In genomic region chr19:17951151-17952040, GRCh38 we compare ENCODE assay signal across 11 cellular contexts. TPM values are rescaled to one million over a fixed set of nuclear protein-coding genes. Genes with fewer than 3 reads are reported as not detected.
DNase-seq lines count a peak whose midpoint lies in the region; ATAC-seq, FAIRE-seq and TF ChIP-seq lines count a peak whose summit lies in the region.
"Had no signal": no experiment of that assay in that cellular context is flagged by ENCODE, and none has a peak within 500 bp of the region (broad histone marks: within the 10 kb centered on the region; RNA-seq: fewer than 3 reads in every experiment).

No MANE protein-coding gene starts in this region.

- no peaks in the 10 kb centered on the region for H4K20me1 ChIP-seq in GM12878 (ENCODE audit: control insufficient read depth, insufficient read depth)

- H3K9me3 ChIP-seq in HUES48 (ENCODE audit: control insufficient read depth, insufficient read depth, low read length) (no peaks in the 10 kb centered on the region), GM12878 (replicated peaks; ENCODE audit: control insufficient read depth, insufficient read depth, low read length) (no peaks in the 10 kb centered on the region), neuronal stem cell (replicated peaks in 1 of 2; ENCODE audit: control insufficient read depth in 2 of 2, insufficient read depth in 1 of 2, low read depth in 1 of 2, low read length in 2 of 2) (no peaks in the 10 kb centered on the region)

- H2BK120ac ChIP-seq in neuronal stem cell (ENCODE audit: low read depth, low read length), result no peak overlapping the region

- no peak overlapping the region for H3K14ac ChIP-seq in neuronal stem cell (ENCODE audit: low read length)

- RAD21 ChIA-PET in GM12878 (lab: Charles Lee; ENCODE audit: unreplicated experiment), result interaction anchor here (1.9 to 2.7 kb wide), 3 partner anchors 45 to 92 kb away, joined by 5 to 14 read pairs (median 5); partner anchors contain the start of gene RPL18A

- peak overlapping the region; percentile 97 for H2AK5ac ChIP-seq in neuronal stem cell (ENCODE audit: low read depth, low read length)

- H2AFZ ChIP-seq in GM12878 (ENCODE audit: control insufficient read depth, low read depth, low read length) (no peak overlapping the region), neuronal stem cell (ENCODE audit: low read length) (peak overlapping the region; percentile 93)

- H2BK12ac ChIP-seq in neuronal stem cell (ENCODE audit: low read length), result no peak overlapping the region

- no peak for TF ChIP-seq RAD21 in GM12878 (IDR thresholded peaks at IDR 0.05; ENCODE audit: insufficient read depth, low read depth, low read length)

- H3K4me1 ChIP-seq in HUES48 (ENCODE audit: control insufficient read depth, insufficient read depth, low read length) (peaks cover 26% of the 10 kb centered on the region), GM12878 (ENCODE audit: control insufficient read depth, insufficient read depth, low read length) (peaks cover 45% of the 10 kb centered on the region), neuronal stem cell (ENCODE audit: control insufficient read depth in 2 of 2, insufficient read depth in 1 of 2, low read depth in 1 of 2, low read length in 2 of 2) (peaks cover 38 to 51% of the 10 kb centered on the region in 2 donors)

- no peak for TF ChIP-seq EP300 in GM12878 (IDR thresholded peaks at IDR 0.05; ENCODE audit: borderline replicate concordance in 1 of 2, control insufficient read depth in 1 of 2, low read depth in 2 of 2, low read length in 2 of 2)

- POLR2A ChIA-PET in GM12878 (lab: Charles Lee), result interaction anchor here (0.7 to 2.9 kb wide), 3 partner anchors 18 to 375 kb away, joined by 3 to 14 read pairs (median 5); partner anchors contain the start of gene CCDC124
- POLR2A ChIA-PET in RWPE1 (lab: Yijun Ruan, JAX; ENCODE audit: low non-redundant PET), result interaction anchor here (0.5 kb wide), 1 partner anchor 481 kb away, joined by 3 read pairs; the partner anchor contains the start of gene SLC27A1

- no peaks in the 10 kb centered on the region for H3K79me1 ChIP-seq in neuronal stem cell (ENCODE audit: low read depth, low read length)

- H2BK5ac ChIP-seq in neuronal stem cell (ENCODE audit: low read length), result peak overlapping the region; percentile 30

- H3K4me2 ChIP-seq in GM12878 (ENCODE audit: control insufficient read depth, insufficient read depth), result peak overlapping the region; percentile 92
- peak overlapping the region; percentile 66 for H3K4me2 ChIP-seq in neuronal stem cell (ENCODE audit: insufficient read depth, low read length, poor library complexity, severe bottlenecking)

- intact Hi-C loops in GM12878 (cut with micrococcal nuclease; ENCODE audit: unreplicated experiment), result no loop called here

- H4K91ac ChIP-seq in neuronal stem cell (ENCODE audit: low read depth, low read length, poor library complexity), result no peak overlapping the region

- TF ChIP-seq POLR2A in GM12878 (IDR thresholded peaks at IDR 0.05; ENCODE audit: low read depth, low read length), result no peak

- H3K27ac ChIP-seq in HUES48 (ENCODE audit: low read depth, low read length) (peak overlapping the region; percentile 45), GM12878 (ENCODE audit: control insufficient read depth, insufficient read depth) (no peak overlapping the region), neuronal stem cell (replicated peaks; ENCODE audit: low read length) (no peak overlapping the region), RWPE1 (no peak overlapping the region)

- DNase-seq in NCI-H2227 (lab: John Stamatoyannopoulos, UW; ENCODE audit: unreplicated experiment), result peak; percentile 46
- DNase-seq in NCI-H2227 treated with DMSO at 0.1 percent for 48 hours (lab: John Stamatoyannopoulos, UW), result no peak
- DNase-seq in GM12878 (ENCODE audit: low read depth, low spot score), result no peak
- no peak for DNase-seq in neuronal stem cell (ENCODE audit: low spot score)
- DNase-seq in GM03348 (ENCODE audit: low spot score), result no peak
- DNase-seq in RWPE1 (ENCODE audit: low spot score), result no peak
- DNase-seq in NCI-H345 treated with DMSO at 0.1 percent for 48 hours (lab: John Stamatoyannopoulos, UW; ENCODE audit: unreplicated experiment), result no peak
- DNase-seq: Kasumi-1, left cardiac atrium, SHP77 treated with DMSO at 0.1 percent for 48 hours had no signal

- no peak for FAIRE-seq in GM12878 (lab: Jason Lieb, UNC)

- TF ChIP-seq CTCF in GM12878 (IDR thresholded peaks at IDR 0.05 in 2 of 3, conservative IDR thresholded peaks at IDR 0.05 in 1 of 3; ENCODE audit: control insufficient read depth in 2 of 3, extremely low read depth in 1 of 3, insufficient read depth in 1 of 3, low read depth in 3 of 3, low read length in 3 of 3) (no peak), RWPE1 (conservative IDR thresholded peaks at IDR 0.05; ENCODE audit: low read depth) (no peak)

- peak overlapping the region; percentile 85 for H3K18ac ChIP-seq in neuronal stem cell (ENCODE audit: low read length)

- peak overlapping the region; percentile 100 for H2BK15ac ChIP-seq in neuronal stem cell (ENCODE audit: low read length)

- no peak overlapping the region for H4K8ac ChIP-seq in neuronal stem cell (ENCODE audit: low read depth, low read length)

- H3K4ac ChIP-seq in neuronal stem cell (ENCODE audit: low read length), result no peak overlapping the region

- CTCF ChIA-PET in GM12878 (lab: Yijun Ruan, JAX), result interaction anchor here (1.1 to 1.3 kb wide), 3 partner anchors 13 to 50 kb away, joined by 3 to 4 read pairs (median 4); no protein-coding TSS in a partner anchor
- CTCF ChIA-PET in RWPE1 (lab: Yijun Ruan, JAX), result interaction anchor here (0.6 to 1.0 kb wide), 4 partner anchors 10 to 1030 kb away, joined by 3 to 4 read pairs (median 3); no protein-coding TSS in a partner anchor

- peak overlapping the region; percentile 95 for H3K23ac ChIP-seq in neuronal stem cell (ENCODE audit: low read depth, low read length, poor library complexity)

- H3K9ac ChIP-seq in HUES48 (ENCODE audit: low read depth, low read length) (no peak overlapping the region), GM12878 (ENCODE audit: control insufficient read depth, insufficient read depth, low read length) (no peak overlapping the region; the same call in 1 of the 2 replicates), neuronal stem cell (ENCODE audit: low read depth, low read length, poor library complexity) (peak overlapping the region; percentile 60)

- SMC1A ChIA-PET in GM12878 (lab: Charles Lee; ENCODE audit: uncharacterized antibody, unreplicated experiment), result no interaction called here

- H3K36me3 ChIP-seq in HUES48 (ENCODE audit: control insufficient read depth, insufficient read depth, low read length) (no peaks in the 10 kb centered on the region), GM12878 (ENCODE audit: control insufficient read depth in 2 of 2, insufficient read depth in 2 of 2, low read length in 1 of 2) (no peaks in the 10 kb centered on the region), neuronal stem cell (replicated peaks in 1 of 2; ENCODE audit: control insufficient read depth in 2 of 2, insufficient read depth in 2 of 2, low read length in 2 of 2) (no peaks in the 10 kb centered on the region)

- 0% methylated on average over 32 of the region's 35 CpGs for WGBS in GM12878 (ENCODE audit: insufficient coverage, insufficient replicate concordance, low lambda C conversion rate, missing lambda C conversion rate)
- WGBS in neuronal stem cell (ENCODE audit: extremely low coverage in 2 of 2, insufficient read length in 2 of 2, insufficient replicate concordance in 1 of 2), 2 donors, result no CpG with 5 or more reads among the region's 35 CpGs

- in situ Hi-C loops in GM12878 (cut with MboI), result no loop called here

- BruUV-seq in GM12878 (replicated peaks; lab: Mats Ljungman, UMichigan), result no TSS peak

- peaks cover 58% of the 10 kb centered on the region for H3K27me3 ChIP-seq in HUES48 (ENCODE audit: control insufficient read depth, insufficient read depth, low read length)
- peaks cover 10 to 11% of the 10 kb centered on the region in 2 experiments for H3K27me3 ChIP-seq in GM12878 (replicated peaks in 1 of 2; ENCODE audit: control insufficient read depth in 2 of 2, insufficient read depth in 2 of 2, low read length in 1 of 2)
- peaks cover 15 to 57% (median 31%) of the 10 kb centered on the region in 3 experiments for H3K27me3 ChIP-seq in neuronal stem cell (ENCODE audit: control insufficient read depth in 3 of 3, insufficient read depth in 3 of 3, low read depth in 1 of 3, low read length in 3 of 3)

- ATAC-seq in GM12878, result peak; percentile 53
- ATAC-seq: left cardiac atrium had no signal

- H3K79me2 ChIP-seq in GM12878 (ENCODE audit: control insufficient read depth, insufficient read depth, low read length), result no peaks in the 10 kb centered on the region

- peak overlapping the region; percentile 60 for H3K4me3 ChIP-seq in HUES48 (ENCODE audit: low read depth, low read length)
- H3K4me3 ChIP-seq in GM12878, result peak overlapping the region; percentile 74
- H3K4me3 ChIP-seq in neuronal stem cell (ENCODE audit: low read length in 2 of 2), result peak overlapping the region; percentile 22 to 71

RNA-seq across cellular contexts. Expression of gene KCNN1, which starts 15.5 kb away (rescaled TPM):
- 12.0 and 14.7 TPM in 2 replicates for total RNA-seq in GM12878 (2013; cell fraction: nucleolus; rRNA removed)
- total RNA-seq in GM12878 (2014; rRNA removed) (0.40 and 0.60 TPM in 2 replicates), GM12878 (2014; rRNA removed; fragmentation: Illumina TruSeq; extraction: Trizol) (0.09 and 0.14 TPM in 2 replicates), GM12878 (2021) (0.43 and 0.87 TPM in 2 replicates)
- polyA plus RNA-seq in GM12878 (2011; ENCODE audit: low read depth), result 0.64 TPM
- polyA plus RNA-seq in GM12878 (2011; rRNA removed) (0.45 and 0.95 TPM in 2 replicates), GM12878 (2014; fragmentation: Illumina TruSeq; extraction: Trizol) (0.04 and 0.10 TPM in 2 replicates), GM12878 (2014; fragmentation: Nextera tagmentation; extraction: Ambion mirVana) (under 1 TPM in 1 of 2 experiments, not detected in 1; 0.02 TPM), GM12878 (2014; rRNA removed) (0.13 and 0.31 TPM in 2 replicates), GM12878 (2016; fragmentation: Nextera tagmentation; extraction: Ambion mirVana) (under 1 TPM; 0.16 TPM)
- 1.2 and 1.5 TPM in 2 replicates for polyA plus RNA-seq in GM12878 (2011; cell fraction: cytosol; rRNA removed)
- polyA plus RNA-seq in GM12878 (2011; cell fraction: nucleus; rRNA removed), result 1.9 and 2.6 TPM in 2 replicates
- 1.4 and 1.6 TPM in 2 replicates for polyA plus RNA-seq in GM12878 (2012)
- 1.5 and 2.3 TPM in 2 replicates for polyA minus RNA-seq in GM12878 (2011; rRNA and poly(A)+ RNA removed)
- 0.52 TPM in 1 of 2 replicates, not detected in the other for polyA minus RNA-seq in GM12878 (2011; cell fraction: cytosol; rRNA and poly(A)+ RNA removed)
- 0.85 and 1.1 TPM in 2 replicates for polyA minus RNA-seq in GM12878 (2011; cell fraction: nucleus; rRNA and poly(A)+ RNA removed)
- 8.4 TPM for polyA plus RNA-seq in neuronal stem cell (2013, experiment 1 of 2)
- 7.4 TPM for polyA plus RNA-seq in neuronal stem cell (2013, experiment 2 of 2)

RNA-seq across cellular contexts. Expression of gene CCDC124, which starts 18.6 kb away (rescaled TPM):
- 11.2 and 12.8 TPM in 2 replicates for total RNA-seq in GM12878 (2013; cell fraction: nucleolus; rRNA removed)
- total RNA-seq in GM12878 (2014; rRNA removed), result 50.9 and 70.5 TPM in 2 replicates
- 13.3 and 14.4 TPM in 2 replicates for total RNA-seq in GM12878 (2014; rRNA removed; fragmentation: Illumina TruSeq; extraction: Trizol)
- 108 and 116 TPM in 2 replicates for total RNA-seq in GM12878 (2021)
- polyA plus RNA-seq in GM12878 (2011; ENCODE audit: low read depth), result 12.3 TPM
- polyA plus RNA-seq in GM12878 (2011; rRNA removed), result 11.9 and 33.1 TPM in 2 replicates
- 54.0 and 87.9 TPM in 2 replicates for polyA plus RNA-seq in GM12878 (2011; cell fraction: cytosol; rRNA removed)
- polyA plus RNA-seq in GM12878 (2011; cell fraction: nucleus; rRNA removed), result 33.7 and 51.4 TPM in 2 replicates
- 45.0 and 63.4 TPM in 2 replicates for polyA plus RNA-seq in GM12878 (2012)
- polyA plus RNA-seq in GM12878 (2014; fragmentation: Illumina TruSeq; extraction: Trizol), result 2.0 and 17.7 TPM in 2 replicates
- 10 to 100 TPM in 1 of 2 experiments, 1 to 10 TPM in 1; 3.7 to 16.1 TPM for polyA plus RNA-seq in GM12878 (2014; fragmentation: Nextera tagmentation; extraction: Ambion mirVana)
- polyA plus RNA-seq in GM12878 (2014; rRNA removed), result 137 and 153 TPM in 2 replicates
- polyA plus RNA-seq in GM12878 (2016; fragmentation: Nextera tagmentation; extraction: Ambion mirVana), result 100 to 1,000 TPM; 166 to 184 TPM
- 3.7 and 9.3 TPM in 2 replicates for polyA minus RNA-seq in GM12878 (2011; rRNA and poly(A)+ RNA removed)
- polyA minus RNA-seq in GM12878 (2011; cell fraction: cytosol; rRNA and poly(A)+ RNA removed), result 11.5 and 14.8 TPM in 2 replicates
- polyA minus RNA-seq in GM12878 (2011; cell fraction: nucleus; rRNA and poly(A)+ RNA removed), result 5.1 and 14.2 TPM in 2 replicates
- polyA plus RNA-seq in neuronal stem cell (2013, experiment 1 of 2), result 88.1 TPM
- 85.6 TPM for polyA plus RNA-seq in neuronal stem cell (2013, experiment 2 of 2)

RNA-seq across cellular contexts. Expression of gene ARRDC2, which starts 56.6 kb away (rescaled TPM):
- 19.4 and 23.9 TPM in 2 replicates for total RNA-seq in GM12878 (2013; cell fraction: nucleolus; rRNA removed)
- total RNA-seq in GM12878 (2014; rRNA removed) (6.8 and 8.8 TPM in 2 replicates), GM12878 (2014; rRNA removed; fragmentation: Illumina TruSeq; extraction: Trizol) (5.5 TPM in 2 replicates), GM12878 (2021) (9.3 and 10.1 TPM in 2 replicates)
- 3.8 TPM for polyA plus RNA-seq in GM12878 (2011; ENCODE audit: low read depth)
- polyA plus RNA-seq in GM12878 (2011; rRNA removed) (4.4 and 5.2 TPM in 2 replicates), GM12878 (2014; fragmentation: Illumina TruSeq; extraction: Trizol) (4.3 and 4.7 TPM in 2 replicates), GM12878 (2014; fragmentation: Nextera tagmentation; extraction: Ambion mirVana) (1 to 10 TPM in 1 of 2 experiments, under 1 TPM in 1; 0.48 to 1.1 TPM), GM12878 (2014; rRNA removed) (9.6 and 11.1 TPM in 2 replicates), GM12878 (2016; fragmentation: Nextera tagmentation; extraction: Ambion mirVana) (1 to 10 TPM; 1.1 to 2.7 TPM)
- 3.9 and 6.7 TPM in 2 replicates for polyA plus RNA-seq in GM12878 (2011; cell fraction: cytosol; rRNA removed)
- 31.0 and 35.9 TPM in 2 replicates for polyA plus RNA-seq in GM12878 (2011; cell fraction: nucleus; rRNA removed)
- polyA plus RNA-seq in GM12878 (2012), result 6.5 and 8.6 TPM in 2 replicates
- 3.4 and 4.4 TPM in 2 replicates for polyA minus RNA-seq in GM12878 (2011; rRNA and poly(A)+ RNA removed)
- 2.3 and 3.7 TPM in 2 replicates for polyA minus RNA-seq in GM12878 (2011; cell fraction: cytosol; rRNA and poly(A)+ RNA removed)
- 4.4 and 8.6 TPM in 2 replicates for polyA minus RNA-seq in GM12878 (2011; cell fraction: nucleus; rRNA and poly(A)+ RNA removed)
- 0.81 TPM for polyA plus RNA-seq in neuronal stem cell (2013, experiment 1 of 2)
- polyA plus RNA-seq in neuronal stem cell (2013, experiment 2 of 2), result 0.75 TPM
